Comparison of ENCODE assay signal across 24 cellular contexts in the genomic region with DNA sequence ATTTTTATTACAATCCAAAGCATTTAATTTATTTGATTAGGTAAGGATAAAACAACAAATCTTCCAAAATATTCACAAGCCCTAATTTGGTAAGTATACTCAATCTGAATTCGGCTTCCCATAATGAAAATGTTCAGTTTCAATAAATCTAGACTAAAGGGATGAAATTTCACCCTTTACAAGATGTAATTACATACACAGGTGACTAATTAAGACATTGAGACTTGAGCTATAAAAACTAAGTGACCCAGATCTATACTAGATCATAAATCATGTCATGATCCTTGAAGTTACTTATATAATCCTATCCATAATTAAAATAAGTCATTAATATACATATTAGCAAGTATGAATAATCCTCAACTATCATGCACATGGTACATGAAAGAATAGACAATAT.
"Had no signal": no experiment of that assay in that cellular context is flagged by ENCODE, and none has a peak within 500 bp of the region (broad histone marks: within the 10 kb centered on the region; RNA-seq: fewer than 3 reads in every experiment).

No MANE protein-coding gene starts in this region.

- DNase-seq: activated CD4-positive, alpha-beta T cell treated with anti-CD3 and anti-CD28 coated beads for 4 hours; activated CD4-positive, alpha-beta T cell treated with anti-CD3 and anti-CD28 coated beads, Interleukin-2, amount 50 U/mL, for 4 hours; activated naive CD4-positive, alpha-beta T cell treated with Interleukin-2 at 50 U/mL for 16 hours; activated T-cell treated with anti-CD3 and anti-CD28 coated beads for 4 hours; activated T-cell treated with anti-CD3 and anti-CD28 coated beads, Interleukin-2, amount 50 U/mL, for 72 hours; anterior cingulate cortex; cerebellar nuclear complex; colonic mucosa; effector CD8-positive, alpha-beta T cell; hippocampal formation; kidney; left colon; naive B cell; nephron progenitor cell; right lobe of liver; stimulated activated CD4-positive, alpha-beta T cell treated with anti-CD3 and anti-CD28 coated beads, Interleukin-12 subunit alpha, Interleukin-12 subunit beta, amount 100 ng/mL, for 4 hours; stimulated activated CD4-positive, alpha-beta T cell treated with anti-CD3 and anti-CD28 coated beads, Interleukin-4, amount 100 ng/mL, for 1 hour; stimulated activated naive CD8-positive, alpha-beta T cell treated with anti-CD3 and anti-CD28 coated beads, Interleukin-15, Interleukin-2, amounts not matched to agents 100 U/mL and 50 U/mL, for 24 hours; testis; transverse colon had no signal

- H3K4me3 ChIP-seq: cardiac muscle cell, colonic mucosa, gastroesophageal sphincter, right lobe of liver, testis, transverse colon had no signal

- H3K9me3 ChIP-seq: colonic mucosa, neutrophil, right lobe of liver, testis, transverse colon had no signal

- H3K27me3 ChIP-seq: cardiac muscle cell, colonic mucosa, gastroesophageal sphincter, neutrophil, right lobe of liver, testis, transverse colon had no signal

- H3K27ac ChIP-seq: cardiac muscle cell, colonic mucosa, gastroesophageal sphincter, neutrophil, right lobe of liver, testis, transverse colon, VCaP had no signal

- H3K36me3 ChIP-seq: cardiac muscle cell, colonic mucosa, gastroesophageal sphincter, neutrophil, right lobe of liver, transverse colon had no signal
